8 cellular contexts compared by ENCODE assay signal in genomic region chr20:50930139-50931047, GRCh38. TPM values are rescaled to one million over a fixed set of nuclear protein-coding genes. Genes with fewer than 3 reads are reported as not detected.
A peak's percentile ranks its signal among the peaks of the same experiment; 100 is the strongest.
DNase-seq lines count a peak whose midpoint lies in the region; ATAC-seq and TF ChIP-seq lines count a peak whose summit lies in the region.

No MANE protein-coding gene starts in this region.

- POLR2A ChIA-PET in SK-N-SH (lab: Yijun Ruan, JAX) = interaction anchor here (0.5 to 3.4 kb wide), 6 partner anchors 18 to 199 kb away, joined by 3 to 40 read pairs (median 13); partner anchors contain the start of genes BCAS4, DPM1, MOCS3 and PARD6B

- peak overlapping the region; percentile 90 for H3K4me3 Mint-ChIP-seq in memory B cell

- TF ChIP-seq CTCF in SK-N-SH (IDR thresholded peaks at IDR 0.05) (no peak), coronary artery (IDR thresholded peaks at IDR 0.05) (no peak), suprapubic skin (IDR thresholded peaks at IDR 0.05) (no peak)

- DNase-seq in SK-N-SH (peak; percentile 47), coronary artery (ENCODE audit: low spot score) (no peak), memory B cell (ENCODE audit: low spot score in 2 of 2) (peak in 1 of 2 donors; percentile 23), suprapubic skin (ENCODE audit: low spot score in 2 of 2) (peak in 1 of 2 donors; percentile 69), NCI-H1436 (lab: John Stamatoyannopoulos, UW) (no peak), AG08395 (ENCODE audit: low spot score) (no peak)

- no peaks in the 10 kb centered on the region for H3K27me3 Mint-ChIP-seq in memory B cell

- peak overlapping the region; percentile 85 for H3K4me2 ChIP-seq in SK-N-SH

- TF ChIP-seq POLR2A in suprapubic skin (IDR thresholded peaks at IDR 0.05) = no peak

- whole genome bisulfite sequencing in SK-N-SH (ENCODE audit: low lambda C conversion rate) = 0% methylated on average over 6 of the region's 97 CpGs
- under 1% methylated on average over 10 of the region's 97 CpGs for WGBS in suprapubic skin

- H3K9ac ChIP-seq in SK-N-SH = peak overlapping the region; percentile 86

- no peak overlapping the region for H2AFZ ChIP-seq in SK-N-SH (ENCODE audit: low read depth)

- CTCF ChIA-PET in SK-N-SH (lab: Yijun Ruan, JAX) = interaction anchor here (0.6 to 16.1 kb wide), 36 partner anchors 10 to 1714 kb away, joined by 3 to 340 read pairs (median 5); partner anchors contain the start of genes BCAS4, DPM1 and MOCS3

- H3K4me1 ChIP-seq in SK-N-SH (ENCODE audit: control insufficient read depth in 1 of 2, insufficient read depth in 2 of 2, low read depth in 1 of 2, low read length in 1 of 2) (peaks cover 21 to 36% of the 10 kb centered on the region in 2 experiments), suprapubic skin (peaks cover 49% of the 10 kb centered on the region)

- H3K27ac Mint-ChIP-seq in memory B cell = peak overlapping the region; percentile 97

- H3F3A ChIP-seq in SK-N-SH (replicated peaks; ENCODE audit: insufficient read depth) = peaks cover 44% of the 10 kb centered on the region

- peak overlapping the region; percentile 93 to 99 for H3K27ac ChIP-seq in SK-N-SH (ENCODE audit: low read depth in 2 of 2, low read length in 1 of 2)
- H3K27ac ChIP-seq in coronary artery = peak overlapping the region; percentile 98 to 100
- H3K27ac ChIP-seq in suprapubic skin = peak overlapping the region; percentile 100

- peaks cover 39% of the 10 kb centered on the region for H4K20me1 ChIP-seq in SK-N-SH (ENCODE audit: insufficient read depth)

- no peaks in the 10 kb centered on the region for H3K9me3 ChIP-seq in SK-N-SH
- H3K9me3 ChIP-seq in suprapubic skin = no peaks in the 10 kb centered on the region

- H3K36me3 Mint-ChIP-seq in memory B cell = peaks cover 15% of the 10 kb centered on the region

- H3K27me3 ChIP-seq in SK-N-SH (ENCODE audit: insufficient read depth) (no peaks in the 10 kb centered on the region), suprapubic skin (no peaks in the 10 kb centered on the region)

- no peaks in the 10 kb centered on the region for H3K9me2 ChIP-seq in SK-N-SH

- peaks cover 52 to 58% of the 10 kb centered on the region in 2 experiments for H3K36me3 ChIP-seq in SK-N-SH (replicated peaks in 1 of 2; ENCODE audit: control insufficient read depth in 1 of 2, insufficient read depth in 2 of 2, low read length in 1 of 2)
- H3K36me3 ChIP-seq in suprapubic skin = peaks cover 21% of the 10 kb centered on the region

- peaks cover 52% of the 10 kb centered on the region for H3K79me2 ChIP-seq in SK-N-SH (ENCODE audit: insufficient read depth)

- H3K9me3 Mint-ChIP-seq in memory B cell = no peaks in the 10 kb centered on the region

- TF ChIP-seq RAD21 in SK-N-SH (IDR thresholded peaks at IDR 0.05; ENCODE audit: low read length) = no peak

- H3K4me3 ChIP-seq in SK-N-SH (ENCODE audit: low read depth in 2 of 2, low read length in 1 of 2) (peak overlapping the region; percentile 82 to 94), coronary artery (peak overlapping the region; percentile 93), suprapubic skin (peak overlapping the region; percentile 93)

- no peak for TF ChIP-seq EP300 in SK-N-SH (IDR thresholded peaks at IDR 0.05; ENCODE audit: borderline replicate concordance in 1 of 2, low read depth in 1 of 2, low read length in 1 of 2)
- TF ChIP-seq EP300 in suprapubic skin (IDR thresholded peaks at IDR 0.05) = no peak

- ATAC-seq in GM18517 (IDR thresholded peaks at IDR 0.05; ENCODE audit: unreplicated experiment) (peak; percentile 0), HG03039 (IDR thresholded peaks at IDR 0.05; ENCODE audit: unreplicated experiment) (peak; percentile 9), memory B cell (ENCODE audit: low read depth) (peak; percentile 0)

- H3K4me1 Mint-ChIP-seq in memory B cell = peaks cover 23% of the 10 kb centered on the region

TF ChIP-seq in SK-N-SH, 30 proteins besides CTCF, POLR2A, EP300 and RAD21 (continues in another document):
- TF ChIP-seq NFIC (IDR thresholded peaks at IDR 0.05; ENCODE audit: borderline replicate concordance) (no peak), USF1 (IDR thresholded peaks at IDR 0.05; ENCODE audit: borderline replicate concordance, low read depth) (no peak), POLR2AphosphoS5 (IDR thresholded peaks at IDR 0.05; ENCODE audit: low read depth, low read length) (no peak), ZBTB33 (IDR thresholded peaks at IDR 0.05; ENCODE audit: borderline replicate concordance, low read depth) (no peak), FOXM1 (IDR thresholded peaks at IDR 0.05; ENCODE audit: low read depth) (no peak), RCOR1 (IDR thresholded peaks at IDR 0.05; ENCODE audit: low read length) (no peak), USF2 (IDR thresholded peaks at IDR 0.05; ENCODE audit: borderline replicate concordance, low read depth, low read length) (no peak), MXI1 (IDR thresholded peaks at IDR 0.05; ENCODE audit: low read depth, low read length) (peak; percentile 21; the same call in 1 of the 2 replicates), NRF1 (IDR thresholded peaks at IDR 0.05; ENCODE audit: low read depth, low read length) (no peak), FOXJ3 (CRISPR knock-in tag; IDR thresholded peaks at IDR 0.05) (no peak), MEF2A (IDR thresholded peaks at IDR 0.05; ENCODE audit: borderline replicate concordance, low read depth) (no peak), FOSL2 (IDR thresholded peaks at IDR 0.05; ENCODE audit: borderline replicate concordance, low read depth) (no peak), REST (IDR thresholded peaks at IDR 0.05; ENCODE audit: low read depth, low read length) (no peak), GABPA (IDR thresholded peaks at IDR 0.05; ENCODE audit: low read depth) (no peak)

RNA-seq across cellular contexts. Expression of gene ADNP, which starts 0.8 kb away (rescaled TPM):
- polyA plus RNA-seq in SK-N-SH (2012; rRNA removed) = 13.3 TPM in 2 replicates
- polyA plus RNA-seq in SK-N-SH (2012; cell fraction: cytosol; rRNA removed) = 21.5 and 22.5 TPM in 2 replicates
- polyA plus RNA-seq in SK-N-SH (2012; cell fraction: nucleus; rRNA removed) = 27.6 and 49.7 TPM in 2 replicates
- total RNA-seq in suprapubic skin = 10 to 100 TPM; 58.9 to 77.1 (median 72.6) TPM

RNA-seq across cellular contexts. Expression of gene DPM1, which starts 27.9 kb away (rescaled TPM):
- polyA plus RNA-seq in SK-N-SH (2012; rRNA removed) = 72.1 and 109 TPM in 2 replicates
- polyA plus RNA-seq in SK-N-SH (2012; cell fraction: cytosol; rRNA removed) = 119 and 126 TPM in 2 replicates
- polyA plus RNA-seq in SK-N-SH (2012; cell fraction: nucleus; rRNA removed) = 26.5 and 45.0 TPM in 2 replicates
- total RNA-seq in suprapubic skin = 10 to 100 TPM; 30.5 to 54.3 (median 41.5) TPM

RNA-seq across cellular contexts. Expression of gene MOCS3, which starts 28.2 kb away (rescaled TPM):
- polyA plus RNA-seq in SK-N-SH (2012; rRNA removed) = 4.0 and 4.4 TPM in 2 replicates
- polyA plus RNA-seq in SK-N-SH (2012; cell fraction: cytosol; rRNA removed) = 3.0 and 3.9 TPM in 2 replicates
- 1.9 and 2.6 TPM in 2 replicates for polyA plus RNA-seq in SK-N-SH (2012; cell fraction: nucleus; rRNA removed)
- total RNA-seq in suprapubic skin = 1 to 10 TPM; 4.5 to 7.4 (median 6.5) TPM
